17 cellular contexts compared by ENCODE assay signal in the genomic region with DNA sequence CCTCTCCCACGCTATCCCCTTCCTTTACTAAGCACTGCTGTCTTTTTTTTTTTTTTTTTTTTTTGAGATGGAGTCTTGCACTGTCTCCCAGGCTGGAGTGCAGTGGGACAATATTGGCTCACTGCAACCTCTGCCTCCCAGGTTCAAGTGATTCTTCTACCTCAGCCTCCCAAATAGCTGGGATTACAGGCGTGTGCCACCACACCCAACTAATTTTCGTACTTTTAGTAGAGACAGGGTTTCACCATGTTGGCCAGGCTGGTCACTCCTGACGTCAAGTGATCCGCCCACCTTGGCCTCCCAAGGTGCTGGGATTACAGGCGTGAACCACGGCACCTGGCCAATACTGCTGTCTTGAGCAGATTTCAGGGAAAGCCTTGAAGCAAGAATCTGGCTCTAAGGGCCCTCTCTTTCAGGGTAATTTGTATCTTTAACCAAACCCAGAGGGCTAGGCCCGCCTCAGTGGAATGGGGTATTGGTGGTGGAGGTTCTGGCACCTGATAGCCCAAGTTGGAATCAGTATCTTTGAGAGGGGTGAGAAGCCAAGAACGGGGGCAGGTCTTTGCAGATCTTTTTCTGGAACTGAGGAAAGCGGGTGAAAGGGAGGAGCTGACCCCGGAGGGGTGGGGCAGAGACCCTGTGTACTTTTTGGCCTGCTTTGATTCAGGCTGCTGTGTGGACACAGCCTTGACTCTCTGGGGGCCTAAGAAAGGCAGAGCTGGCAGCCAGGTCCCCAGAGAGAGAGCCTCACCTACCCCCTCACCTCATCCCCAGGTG.
"Had no signal": no experiment of that assay in that cellular context is flagged by ENCODE, and none has a peak within 500 bp of the region (broad histone marks: within the 10 kb centered on the region; RNA-seq: fewer than 3 reads in every experiment).

No MANE protein-coding gene starts in this region.

- H3K27ac Mint-ChIP-seq: activated T-cell treated with anti-CD3 and anti-CD28 coated beads, Interleukin-2, amount 50 U/mL, for 72 hours; immature natural killer cell; mesothelial cell of epicardium; T-helper 1 cell treated with Interleukin-12 subunit alpha and Interleukin-12 subunit beta and Interleukin-4 antibody, amounts not matched to agents 30 μg/mL and 1 μg/mL, for 36 hours had no signal

- ATAC-seq: activated CD4-positive, CD25-positive, alpha-beta regulatory T cell treated with anti-CD3 and anti-CD28 coated beads, Interleukin-2, amount 50 U/mL, for 24 hours; activated naive CD4-positive, alpha-beta T cell treated with anti-CD3 and anti-CD28 coated beads, Interleukin-2, amount 50 U/mL, for 72 hours; activated T-cell treated with anti-CD3 and anti-CD28 coated beads, Interleukin-2, amount 50 U/mL, for 72 hours; pancreas had no signal

- H3K4me1 ChIP-seq: adrenal gland, breast epithelium, tibial artery had no signal

- H3K36me3 ChIP-seq: adrenal gland, breast epithelium, pancreas, tibial artery had no signal

- H3K4me3 ChIP-seq: adrenal gland, breast epithelium, pancreas, tibial artery had no signal

- H3K9me3 Mint-ChIP-seq: activated naive CD4-positive, alpha-beta T cell treated with anti-CD3 and anti-CD28 coated beads, Interleukin-2, amount 50 U/mL, for 72 hours; activated T-cell treated with anti-CD3 and anti-CD28 coated beads, Interleukin-2, amount 50 U/mL, for 72 hours; immature natural killer cell; mesothelial cell of epicardium; T-helper 1 cell treated with Interleukin-12 subunit alpha and Interleukin-12 subunit beta and Interleukin-4 antibody, amounts not matched to agents 30 μg/mL and 1 μg/mL, for 36 hours had no signal

- H3K4me1 Mint-ChIP-seq: immature natural killer cell had no signal

- H3K36me3 Mint-ChIP-seq: activated naive CD4-positive, alpha-beta T cell treated with anti-CD3 and anti-CD28 coated beads, Interleukin-2, amount 50 U/mL, for 72 hours; mesothelial cell of epicardium had no signal

- H3K4me3 Mint-ChIP-seq: activated T-cell treated with anti-CD3 and anti-CD28 coated beads, Interleukin-2, amount 50 U/mL, for 72 hours; immature natural killer cell; mesothelial cell of epicardium; neural crest cell; T-helper 1 cell treated with Interleukin-12 subunit alpha and Interleukin-12 subunit beta and Interleukin-4 antibody, amounts not matched to agents 30 μg/mL and 1 μg/mL, for 36 hours had no signal

- H3K27me3 ChIP-seq: adrenal gland, breast epithelium, pancreas, tibial artery had no signal

- H3K27ac ChIP-seq: breast epithelium, pancreas, tibial artery had no signal

- DNase-seq: activated CD4-positive, alpha-beta T cell treated with anti-CD3 and anti-CD28 coated beads, Interleukin-2, amount 50 U/mL, for 1 hour; activated effector memory CD4-positive, alpha-beta T cell treated with anti-CD3 and anti-CD28 coated beads, Interleukin-2, amount 50 U/mL, for 16 hours; activated T-cell treated with anti-CD3 and anti-CD28 coated beads, Interleukin-2, amount 50 U/mL, for 72 hours; cortex of kidney; effector CD8-positive, alpha-beta T cell; immature natural killer cell; stimulated activated naive CD4-positive, alpha-beta T cell treated with Interleukin-2 at 50 U/mL for 16 hours; substantia nigra; tibial artery had no signal

- H3K9me3 ChIP-seq: adrenal gland, breast epithelium, pancreas, tibial artery had no signal
